In genomic region chr16:12330977-12331376, GRCh38 we compare ENCODE assay signal across 22 cellular contexts.
DNase-seq lines count a peak whose midpoint lies in the region; ATAC-seq and TF ChIP-seq lines count a peak whose summit lies in the region.
"Had no signal": no experiment of that assay in that cellular context is flagged by ENCODE, and none has a peak within 500 bp of the region (broad histone marks: within the 10 kb centered on the region; RNA-seq: fewer than 3 reads in every experiment).

No MANE protein-coding gene starts in this region.

- peaks cover 0 to 18% (median 8%) of the 10 kb centered on the region in 3 donors for H3K36me3 Mint-ChIP-seq in CD8-positive, alpha-beta memory T cell

- peak overlapping the region; percentile 34; the same call in 1 of the 2 replicates for H3K27ac ChIP-seq in Karpas-422 (ENCODE audit: low read length)
- no peak overlapping the region for H3K27ac ChIP-seq in psoas muscle
- no peak overlapping the region for H3K27ac ChIP-seq in sigmoid colon
- no peak overlapping the region for H3K27ac ChIP-seq in CD8-positive, alpha-beta memory T cell (ENCODE audit: low read depth, low read length)
- H3K27ac ChIP-seq: A549, C4-2B, lower lobe of right lung, SJSA1, stomach, transverse colon had no signal

- no peaks in the 10 kb centered on the region for H3K9me3 Mint-ChIP-seq in CD8-positive, alpha-beta memory T cell
- H3K9me3 Mint-ChIP-seq: activated CD4-positive, alpha-beta memory T cell treated with anti-CD3 and anti-CD28 coated beads, Interleukin-2, amount 10 ng/mL, durations not matched to agents 7 days and 5 days; activated naive CD8-positive, alpha-beta T cell treated with anti-CD3 and anti-CD28 coated beads for 36 hours; activated T-helper 2 cell treated with anti-CD3 and anti-CD28 coated beads, Interferon-gamma antibody, Interleukin-2, Interleukin-4, amounts not matched to agents 10 μg/mL and 5 μg/mL and 100 μg/mL, durations not matched to agents 14 hours and 24 hours and 36 hours; nephron had no signal

- ATAC-seq in Right ventricle myocardium superior (ENCODE audit: poor library complexity) (peak; percentile 82), psoas muscle (peak; percentile 36 to 68 (median 46))
- ATAC-seq: A549, lower lobe of right lung had no signal

- intact Hi-C loops in Right ventricle myocardium superior (cut with DNase I), result loop anchor here (10.0 kb wide), 1 partner anchor 96 kb away; no protein-coding TSS in a partner anchor
- intact Hi-C loops in psoas muscle (cut with DNase I), result no loop called here
- intact Hi-C loops in sigmoid colon (cut with DNase I), result no loop called here

- H3K9ac ChIP-seq in Karpas-422 (ENCODE audit: low read length), result peak overlapping the region; percentile 2; the same call in 1 of the 2 replicates

- TF ChIP-seq POLR2A in sigmoid colon (IDR thresholded peaks at IDR 0.05), result no peak

- H3K36me3 ChIP-seq in Karpas-422 (ENCODE audit: insufficient read depth, low read length) (no peaks in the 10 kb centered on the region), psoas muscle (ENCODE audit: insufficient read depth in 1 of 2, low read depth in 1 of 2) (no peaks in the 10 kb centered on the region), sigmoid colon (no peaks in the 10 kb centered on the region)
- no peaks in the 10 kb centered on the region for H3K36me3 ChIP-seq in CD8-positive, alpha-beta memory T cell (ENCODE audit: insufficient read depth, low read length)
- H3K36me3 ChIP-seq: lower lobe of right lung, SJSA1, stomach, transverse colon had no signal

- no peaks in the 10 kb centered on the region for H3K79me2 ChIP-seq in Karpas-422 (ENCODE audit: low read length)

- no peak overlapping the region for H3K4me2 ChIP-seq in Karpas-422 (ENCODE audit: low read depth, low read length, poor library complexity, severe bottlenecking)
- H3K4me2 ChIP-seq: A549 had no signal

- no peak overlapping the region for H3K4me3 Mint-ChIP-seq in CD8-positive, alpha-beta memory T cell
- H3K4me3 Mint-ChIP-seq: activated CD4-positive, alpha-beta memory T cell treated with anti-CD3 and anti-CD28 coated beads, Interleukin-2, amount 10 ng/mL, durations not matched to agents 7 days and 5 days; activated naive CD8-positive, alpha-beta T cell treated with anti-CD3 and anti-CD28 coated beads for 36 hours; nephron had no signal

- H4K20me1 ChIP-seq in Karpas-422 (ENCODE audit: insufficient read depth, low read depth, low read length), result peaks cover 4% of the 10 kb centered on the region; the same call in 1 of the 2 replicates

- H3K27me3 ChIP-seq in Karpas-422 (ENCODE audit: low read length) (no peaks in the 10 kb centered on the region), psoas muscle (ENCODE audit: insufficient read depth in 3 of 3, low read length in 2 of 3) (no peaks in the 10 kb centered on the region), sigmoid colon (no peaks in the 10 kb centered on the region)
- H3K27me3 ChIP-seq in CD8-positive, alpha-beta memory T cell (ENCODE audit: insufficient read depth, low read length, poor library complexity, severe bottlenecking), result no peaks in the 10 kb centered on the region
- H3K27me3 ChIP-seq: SJSA1, stomach, transverse colon had no signal

- H3K4me1 ChIP-seq in Karpas-422 (ENCODE audit: low read length), result peaks cover 14% of the 10 kb centered on the region
- H3K4me1 ChIP-seq in psoas muscle, result peaks cover 14% of the 10 kb centered on the region
- peaks cover 0 to 33% (median 24%) of the 10 kb centered on the region in 4 donors for H3K4me1 ChIP-seq in sigmoid colon
- no peaks in the 10 kb centered on the region for H3K4me1 ChIP-seq in CD8-positive, alpha-beta memory T cell (ENCODE audit: insufficient read depth, low read length)
- H3K4me1 ChIP-seq: A549, SJSA1 had no signal

- WGBS in psoas muscle, 3 donors, result 16 to 23% (median 17%) methylated on average over 2 of the region's 2 CpGs
- WGBS in sigmoid colon, 2 donors, result 74 to 89% methylated on average over 2 of the region's 2 CpGs

- H3K27ac Mint-ChIP-seq in CD8-positive, alpha-beta memory T cell, result no peak overlapping the region
- H3K27ac Mint-ChIP-seq: activated CD4-positive, alpha-beta memory T cell treated with anti-CD3 and anti-CD28 coated beads, Interleukin-2, amount 10 ng/mL, durations not matched to agents 7 days and 5 days; activated naive CD8-positive, alpha-beta T cell treated with anti-CD3 and anti-CD28 coated beads for 36 hours; activated T-helper 2 cell treated with anti-CD3 and anti-CD28 coated beads, Interferon-gamma antibody, Interleukin-2, Interleukin-4, amounts not matched to agents 10 μg/mL and 5 μg/mL and 100 μg/mL, durations not matched to agents 14 hours and 24 hours and 36 hours; nephron had no signal

- no peak overlapping the region for H2AFZ ChIP-seq in Karpas-422 (ENCODE audit: low read length)

- CTCF ChIA-PET in CD8-positive, alpha-beta memory T cell (lab: Charles Lee), result no interaction called here

- H3K4me3 ChIP-seq in AG10803 (ENCODE audit: low read length) (no peak overlapping the region), Karpas-422 (ENCODE audit: low read length) (no peak overlapping the region), psoas muscle (no peak overlapping the region), sigmoid colon (no peak overlapping the region)
- H3K4me3 ChIP-seq in CD8-positive, alpha-beta memory T cell (ENCODE audit: low read length), result no peak overlapping the region
- H3K4me3 ChIP-seq: A549, lower lobe of right lung, SJSA1, stomach, transverse colon had no signal

- POLR2A ChIA-PET in CD8-positive, alpha-beta memory T cell (lab: Charles Lee), result no interaction called here

- H3K9me2 ChIP-seq in Karpas-422 (replicated peaks; ENCODE audit: insufficient read depth, low read length), result no peaks in the 10 kb centered on the region

- TF ChIP-seq CTCF in AG10803 (conservative IDR thresholded peaks at IDR 0.05; ENCODE audit: low read length) (no peak), psoas muscle (IDR thresholded peaks at IDR 0.05) (no peak), sigmoid colon (IDR thresholded peaks at IDR 0.05) (no peak)

- TF ChIP-seq EP300 in sigmoid colon (IDR thresholded peaks at IDR 0.05), result no peak

- H3K4me1 Mint-ChIP-seq in CD8-positive, alpha-beta memory T cell, result peaks cover 0 to 4% (median 2%) of the 10 kb centered on the region in 3 donors
- H3K4me1 Mint-ChIP-seq: activated CD4-positive, alpha-beta memory T cell treated with anti-CD3 and anti-CD28 coated beads, Interleukin-2, amount 10 ng/mL, durations not matched to agents 7 days and 5 days had no signal

- H3K27me3 Mint-ChIP-seq in CD8-positive, alpha-beta memory T cell, result no peaks in the 10 kb centered on the region
- H3K27me3 Mint-ChIP-seq: activated CD4-positive, alpha-beta memory T cell treated with anti-CD3 and anti-CD28 coated beads, Interleukin-2, amount 10 ng/mL, durations not matched to agents 7 days and 5 days; activated naive CD8-positive, alpha-beta T cell treated with anti-CD3 and anti-CD28 coated beads for 36 hours had no signal

- H3K9me3 ChIP-seq in Karpas-422 (ENCODE audit: low read length) (no peaks in the 10 kb centered on the region), psoas muscle (no peaks in the 10 kb centered on the region), sigmoid colon (no peaks in the 10 kb centered on the region)
- H3K9me3 ChIP-seq in CD8-positive, alpha-beta memory T cell (ENCODE audit: low read length), result no peaks in the 10 kb centered on the region
- H3K9me3 ChIP-seq: A549, lower lobe of right lung, SJSA1, stomach, transverse colon had no signal

- DNase-seq in AG10803 (ENCODE audit: low read depth) (peak; percentile 22), Karpas-422 (no peak), Right ventricle myocardium superior (peak; percentile 67), psoas muscle (no peak), sigmoid colon (no peak), DMS53 treated with DMSO at 0.1 percent for 48 hours (lab: John Stamatoyannopoulos, UW; ENCODE audit: unreplicated experiment) (no peak), NCI-H1694 (lab: John Stamatoyannopoulos, UW) (no peak)
- no peak for DNase-seq in CD8-positive, alpha-beta memory T cell
- DNase-seq: activated CD4-positive, alpha-beta memory T cell treated with anti-CD3 and anti-CD28 coated beads, Interleukin-2, amount 10 ng/mL, durations not matched to agents 7 days and 5 days; activated naive CD8-positive, alpha-beta T cell treated with anti-CD3 and anti-CD28 coated beads for 36 hours; effector CD4-positive, alpha-beta T cell; KBM-7; lower lobe of right lung; NCI-H510A; stomach; T-helper 1 cell; transverse colon had no signal

Comparison
In these comparisons a context has a peak if more than half of its experiments do, and no peak if none do; other contexts are left out.
1. DNase-seq: peak in AG10803 (single experiment) and Right ventricle myocardium superior (single experiment); none in Karpas-422 (single experiment), psoas muscle (0 of 2), sigmoid colon (single experiment), DMS53 treated with DMSO at 0.1 percent for 48 hours (single experiment), NCI-H1694 (single experiment) and CD8-positive, alpha-beta memory T cell (0 of 5).